Comparison of ENCODE assay signal across 10 cellular contexts in the genomic region with DNA sequence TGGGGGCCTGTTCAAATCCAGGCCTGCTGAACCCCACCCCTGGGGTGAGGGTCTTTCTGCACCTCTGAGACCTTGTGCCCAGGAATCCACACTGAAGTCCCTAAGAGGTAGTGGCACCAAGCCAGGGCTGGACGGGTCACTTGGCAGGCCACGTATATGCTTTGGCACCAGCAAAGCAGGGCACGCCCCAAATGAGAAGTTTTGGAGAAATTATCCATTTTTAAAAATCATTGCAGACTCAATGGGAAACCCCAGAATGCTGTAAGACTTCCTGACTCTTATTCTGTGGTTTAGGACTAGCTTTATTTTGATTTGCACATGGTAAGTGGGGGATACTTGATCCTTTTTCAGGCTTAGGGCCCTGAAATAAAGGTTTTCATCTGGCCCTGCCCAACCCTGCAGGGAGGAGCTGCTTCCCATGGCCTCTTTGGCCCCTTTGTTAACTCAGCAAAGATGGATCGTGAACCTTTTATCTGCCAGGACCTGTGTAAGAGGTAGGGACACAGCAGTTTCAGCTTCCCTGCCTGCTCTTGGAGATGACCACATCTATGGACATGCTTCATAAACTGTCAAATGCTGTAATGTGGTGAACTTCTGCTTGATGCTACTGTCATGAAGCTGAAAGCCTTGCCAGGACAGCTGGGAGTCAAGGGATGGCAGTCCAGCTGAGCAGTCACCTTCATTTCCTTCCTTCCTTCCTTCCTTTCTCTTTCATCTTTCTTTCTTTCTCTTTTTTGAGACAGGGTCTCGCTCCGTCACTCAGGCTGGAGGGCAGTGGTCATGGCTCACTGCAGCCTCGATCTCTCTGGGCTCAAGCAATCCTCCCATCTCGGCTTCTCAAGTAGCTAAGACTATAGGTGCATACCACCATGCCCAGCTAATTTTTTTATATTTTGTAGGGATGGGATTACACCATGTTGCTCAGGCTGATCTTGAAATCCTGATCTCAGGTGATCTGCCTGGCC.
DNase-seq lines count a peak whose midpoint lies in the region; ATAC-seq, FAIRE-seq and TF ChIP-seq lines count a peak whose summit lies in the region.
"Had no signal": no experiment of that assay in that cellular context is flagged by ENCODE, and none has a peak within 500 bp of the region (broad histone marks: within the 10 kb centered on the region; RNA-seq: fewer than 3 reads in every experiment).

No MANE protein-coding gene starts in this region.

- intact Hi-C loops in Right ventricle myocardium inferior (cut with DNase I) = no loop called here
- intact Hi-C loops in cardiac septum (cut with DNase I) = loop anchor here (5.0 kb wide), 1 partner anchor 33 kb away; no protein-coding TSS in a partner anchor
- intact Hi-C loops in endothelial cell of umbilical vein (cut with micrococcal nuclease) = no loop called here
- intact Hi-C loops in uterus (cut with DNase I; ENCODE audit: low total_unique reads) = no loop called here

- no peak overlapping the region for H3K9ac ChIP-seq in endothelial cell of umbilical vein (replicated peaks; ENCODE audit: extremely low read depth, insufficient read depth, low read length)

- TF ChIP-seq POLR2A in endothelial cell of umbilical vein (IDR thresholded peaks at IDR 0.05; ENCODE audit: low read depth, low read length) (no peak), uterus (IDR thresholded peaks at IDR 0.05) (no peak)

- H3K27me3 ChIP-seq in endothelial cell of umbilical vein (ENCODE audit: control insufficient read depth in 2 of 2, insufficient read depth in 2 of 2, low read length in 2 of 2) (no peaks in the 10 kb centered on the region), muscle layer of duodenum (ENCODE audit: low read depth, low read length) (no peaks in the 10 kb centered on the region), uterus (no peaks in the 10 kb centered on the region)

- peak; percentile 84 for FAIRE-seq in endothelial cell of umbilical vein (lab: Jason Lieb, UNC)
- FAIRE-seq: GM18507 had no signal

- dilution Hi-C loops in endothelial cell of umbilical vein (cut with MboI; ENCODE audit: extremely low pct_ligation_motif_present, low sequenced_read_pairs) = no loop called here

- H3K36me3 ChIP-seq in endothelial cell of umbilical vein (ENCODE audit: control insufficient read depth in 2 of 2, extremely low read depth in 1 of 2, insufficient read depth in 2 of 2, low read length in 2 of 2) (no peaks in the 10 kb centered on the region), muscle layer of duodenum (ENCODE audit: control insufficient read depth in 1 of 2, insufficient read depth in 2 of 2, low read length in 2 of 2) (peaks cover 0 to 4% of the 10 kb centered on the region in 2 donors), uterus (no peaks in the 10 kb centered on the region)

- H3K27ac ChIP-seq in endothelial cell of umbilical vein (ENCODE audit: insufficient read depth, low read depth, low read length) (peak overlapping the region; percentile 95), muscle layer of duodenum (ENCODE audit: low read length) (peak overlapping the region; percentile 72), uterus (peak overlapping the region; percentile 64 to 75)

- no peak for DNase-seq in Right ventricle myocardium inferior (ENCODE audit: missing footprints)
- no peak for DNase-seq in cardiac septum (ENCODE audit: low spot score)
- peak; percentile 45 for DNase-seq in endothelial cell of umbilical vein (ENCODE audit: low read depth, low spot score)
- DNase-seq in uterus = peak in 1 of 2 donors; percentile 43
- DNase-seq in HuH-7 (ENCODE audit: low spot score) = no peak
- DNase-seq in activated CD4-positive, CD25-positive, alpha-beta regulatory T cell (lab: John Stamatoyannopoulos, UW) = no peak
- DNase-seq in GOT3 (lab: John Stamatoyannopoulos, UW) = no peak
- DNase-seq: effector CD4-positive, alpha-beta T cell had no signal

- H3K4me1 ChIP-seq in endothelial cell of umbilical vein (ENCODE audit: control insufficient read depth, extremely low read depth, insufficient read depth, low read length) (peaks cover 39% of the 10 kb centered on the region), muscle layer of duodenum (ENCODE audit: control insufficient read depth in 1 of 2, insufficient read depth in 2 of 2, low read length in 2 of 2) (peaks cover 34 to 47% of the 10 kb centered on the region in 2 donors), uterus (no peaks in the 10 kb centered on the region)

- H3K9me3 ChIP-seq in endothelial cell of umbilical vein (replicated peaks; ENCODE audit: control insufficient read depth, insufficient read depth, low read length) (no peaks in the 10 kb centered on the region), muscle layer of duodenum (ENCODE audit: control insufficient read depth in 1 of 2, low read length in 2 of 2) (no peaks in the 10 kb centered on the region), uterus (no peaks in the 10 kb centered on the region)

- no TSS peak for BruUV-seq in endothelial cell of umbilical vein (replicated peaks; lab: Mats Ljungman, UMichigan)

- H4K20me1 ChIP-seq in endothelial cell of umbilical vein (replicated peaks; ENCODE audit: control insufficient read depth, extremely low read depth, insufficient read depth, low read length) = no peaks in the 10 kb centered on the region

- H3K4me3 ChIP-seq in endothelial cell of umbilical vein (replicated peaks in 1 of 3; ENCODE audit: insufficient read depth in 1 of 3, low read depth in 1 of 3, low read length in 3 of 3) = no peak overlapping the region
- no peak overlapping the region for H3K4me3 ChIP-seq in muscle layer of duodenum (ENCODE audit: low read depth in 1 of 2, low read length in 2 of 2)
- H3K4me3 ChIP-seq in uterus = no peak overlapping the region

- POLR2A ChIA-PET in endothelial cell of umbilical vein (lab: Charles Lee) = interaction anchor here (0.9 kb wide), 1 partner anchor 12 kb away, joined by 3 read pairs; no protein-coding TSS in a partner anchor

- peak overlapping the region; percentile 34 for H2AFZ ChIP-seq in endothelial cell of umbilical vein (ENCODE audit: low read depth, low read length)

- no peaks in the 10 kb centered on the region for H3K79me2 ChIP-seq in endothelial cell of umbilical vein (ENCODE audit: control insufficient read depth, insufficient read depth, low read length)

- H3K9me1 ChIP-seq in endothelial cell of umbilical vein (replicated peaks; ENCODE audit: control insufficient read depth, extremely low read depth, insufficient read depth, low read length) = no peaks in the 10 kb centered on the region

- CTCF ChIA-PET in endothelial cell of umbilical vein (lab: Charles Lee) = interaction anchor here (1.2 to 7.4 kb wide), 7 partner anchors 11 to 322 kb away, joined by 3 to 87 read pairs (median 16); a partner anchor contains a TSS

- ATAC-seq in Right ventricle myocardium inferior = peak; percentile 3

- TF ChIP-seq CTCF in endothelial cell of umbilical vein (IDR thresholded peaks at IDR 0.05; ENCODE audit: extremely low read depth in 1 of 2, insufficient read depth in 1 of 2, low read depth in 1 of 2, low read length in 2 of 2) (no peak), uterus (IDR thresholded peaks at IDR 0.05) (no peak)

- H3K4me2 ChIP-seq in endothelial cell of umbilical vein (ENCODE audit: insufficient read depth, low read length) = no peak overlapping the region

TF ChIP-seq in endothelial cell of umbilical vein, 7 proteins besides CTCF, POLR2A, EP300 and RAD21:
- TF ChIP-seq, protein P1, sequence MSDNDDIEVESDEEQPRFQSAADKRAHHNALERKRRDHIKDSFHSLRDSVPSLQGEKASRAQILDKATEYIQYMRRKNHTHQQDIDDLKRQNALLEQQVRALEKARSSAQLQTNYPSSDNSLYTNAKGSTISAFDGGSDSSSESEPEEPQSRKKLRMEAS (IDR thresholded peaks at IDR 0.05; ENCODE audit: insufficient read depth, insufficient read length) = no peak
- TF ChIP-seq POLR2AphosphoS5 (IDR thresholded peaks at IDR 0.05; ENCODE audit: insufficient read depth, low read depth, low read length) = no peak
- no peak for TF ChIP-seq MYC (IDR thresholded peaks at IDR 0.05; ENCODE audit: low read depth, low read length)
- no peak for TF ChIP-seq EZH2 (IDR thresholded peaks at IDR 0.05; ENCODE audit: borderline replicate concordance, low read depth, low read length, severe bottlenecking)
- TF ChIP-seq FOS (IDR thresholded peaks at IDR 0.05; ENCODE audit: borderline replicate concordance, insufficient read depth, low read length) = no peak
- TF ChIP-seq JUN (IDR thresholded peaks at IDR 0.05; ENCODE audit: borderline replicate concordance, insufficient read depth, insufficient read length, low read depth) = no peak
- no peak for TF ChIP-seq GATA2 (IDR thresholded peaks at IDR 0.05; ENCODE audit: insufficient read depth, insufficient read length, low read depth, low read length)
TF ChIP-seq in endothelial cell of umbilical vein: peak in this region for 0.
